8 cellular contexts compared by ENCODE assay signal in genomic region chr1:226001852-226002666, GRCh38. TPM values are rescaled to one million over a fixed set of nuclear protein-coding genes. Genes with fewer than 3 reads are reported as not detected.
DNase-seq lines count a peak whose midpoint lies in the region; ATAC-seq and TF ChIP-seq lines count a peak whose summit lies in the region.

No MANE protein-coding gene starts in this region.

- BruUV-seq in IMR-90 (replicated peaks; lab: Mats Ljungman, UMichigan): no TSS peak
- no TSS peak for BruUV-seq in Caco-2 (replicated peaks; lab: Mats Ljungman, UMichigan)

- peaks cover 3% of the 10 kb centered on the region; the same call in 1 of the 2 replicates for H4K20me1 ChIP-seq in IMR-90 (ENCODE audit: insufficient read depth, low read length)

- H3K27me3 Mint-ChIP-seq in activated naive CD8-positive, alpha-beta T cell treated with anti-CD3 and anti-CD28 coated beads, Interleukin-2, amount 50 U/mL, for 24 hours: no peaks in the 10 kb centered on the region
- no peaks in the 10 kb centered on the region for H3K27me3 Mint-ChIP-seq in Caco-2 (ENCODE audit: insufficient read depth, unreplicated experiment)

- CTCF ChIA-PET in IMR-90 (lab: Yijun Ruan, JAX): interaction anchor here (0.5 kb wide), 1 partner anchor 22 kb away, joined by 3 read pairs; no protein-coding TSS in a partner anchor
- CTCF ChIA-PET in Caco-2 (lab: Charles Lee): interaction anchor here (1.3 kb wide), 1 partner anchor 63 kb away, joined by 4 read pairs; no protein-coding TSS in a partner anchor

- H4K5ac ChIP-seq in IMR-90 (ENCODE audit: low read depth, low read length): no peak overlapping the region

- H3K27me3 ChIP-seq in IMR-90 (ENCODE audit: control insufficient read depth, insufficient read depth, low read length): no peaks in the 10 kb centered on the region
- H3K27me3 ChIP-seq in SJSA1 (replicated peaks): no peaks in the 10 kb centered on the region
- H3K27me3 ChIP-seq in right cardiac atrium (ENCODE audit: control insufficient read depth, insufficient read depth): no peaks in the 10 kb centered on the region
- H3K27me3 ChIP-seq in foreskin keratinocyte: no peaks in the 10 kb centered on the region
- no peaks in the 10 kb centered on the region for H3K27me3 ChIP-seq in Caco-2 (replicated peaks; ENCODE audit: control insufficient read depth, insufficient read depth, low read length)

- peaks cover 68% of the 10 kb centered on the region for H3K4me1 Mint-ChIP-seq in activated naive CD8-positive, alpha-beta T cell treated with anti-CD3 and anti-CD28 coated beads, Interleukin-2, amount 50 U/mL, for 24 hours
- H3K4me1 Mint-ChIP-seq in Caco-2 (ENCODE audit: low read depth, unreplicated experiment): peaks cover 6% of the 10 kb centered on the region

- H3K27ac Mint-ChIP-seq in activated naive CD8-positive, alpha-beta T cell treated with anti-CD3 and anti-CD28 coated beads, Interleukin-2, amount 50 U/mL, for 24 hours: peak overlapping the region; percentile 87
- no peak overlapping the region for H3K27ac Mint-ChIP-seq in Caco-2 (ENCODE audit: unreplicated experiment)

- in situ Hi-C loops in IMR-90 (cut with MboI; ENCODE audit: low sequenced_read_pairs): no loop called here

- no peak for TF ChIP-seq POLR2A in IMR-90 (IDR thresholded peaks at IDR 0.05; ENCODE audit: low read depth, low read length)

- dilution Hi-C loops in IMR-90 (cut with HindIII; ENCODE audit: low sequenced_read_pairs, unreplicated experiment): no loop called here

- H3K18ac ChIP-seq in IMR-90 (ENCODE audit: low read depth, low read length): no peak overlapping the region

- 0 out of 2 replicates have a peak overlapping the region, but pooled peaks have one; percentile 15 for H3K23ac ChIP-seq in IMR-90 (ENCODE audit: low read depth, low read length)

- H3K9me3 ChIP-seq in IMR-90 (ENCODE audit: control insufficient read depth, insufficient read depth, low read length) (no peaks in the 10 kb centered on the region), SJSA1 (replicated peaks) (no peaks in the 10 kb centered on the region), right cardiac atrium (ENCODE audit: control insufficient read depth, low read length) (no peaks in the 10 kb centered on the region), Caco-2 (no peaks in the 10 kb centered on the region)

- POLR2A ChIA-PET in IMR-90 (lab: Charles Lee; ENCODE audit: unreplicated experiment) (no interaction called here), Caco-2 (lab: Charles Lee) (no interaction called here)

- TF ChIP-seq RAD21 in IMR-90 (IDR thresholded peaks at IDR 0.05; ENCODE audit: low read length): no peak

- DNase-seq in IMR-90: no peak
- peak; percentile 71 to 72 for DNase-seq in SJSA1 (ENCODE audit: low read depth in 1 of 2, low spot score in 2 of 2)
- peak; percentile 67 for DNase-seq in activated naive CD8-positive, alpha-beta T cell treated with anti-CD3 and anti-CD28 coated beads, Interleukin-2, amount 50 U/mL, for 24 hours
- DNase-seq in right cardiac atrium: peak; percentile 67 to 70 (median 68)
- peak; percentile 14 to 37 (median 34) for DNase-seq in stimulated activated CD4-positive, alpha-beta T cell treated with anti-CD3 and anti-CD28 coated beads, Interleukin-12 subunit alpha, Interleukin-12 subunit beta, amount 100 ng/mL, for 48 hours (ENCODE audit: low read depth in 2 of 3, low spot score in 1 of 3)
- no peak for DNase-seq in foreskin keratinocyte
- DNase-seq in Caco-2: no peak

- no peak overlapping the region for H2BK120ac ChIP-seq in IMR-90 (ENCODE audit: low read depth, low read length)

- TF ChIP-seq CTCF in IMR-90 (conservative IDR thresholded peaks at IDR 0.05; ENCODE audit: low read depth, low read length): no peak
- no peak for TF ChIP-seq CTCF in foreskin keratinocyte (conservative IDR thresholded peaks at IDR 0.05)
- no peak for TF ChIP-seq CTCF in Caco-2 (IDR thresholded peaks at IDR 0.05; ENCODE audit: insufficient read depth in 1 of 2, low read depth in 1 of 2, low read length in 1 of 2, severe bottlenecking in 1 of 2, unreplicated experiment in 1 of 2)

- intact Hi-C loops in IMR-90 (cut with micrococcal nuclease): no loop called here
- intact Hi-C loops in right cardiac atrium (cut with DNase I): loop anchor here in 2 of 4 donors (2.0 to 5.0 kb wide), 2 partner anchors 60 to 61 kb away; partner anchors contain the start of gene H3-3A (in 2 of the 2)
- intact Hi-C loops in Caco-2 (cut with micrococcal nuclease; ENCODE audit: unreplicated experiment): no loop called here

- H2BK5ac ChIP-seq in IMR-90 (ENCODE audit: low read depth, low read length, poor library complexity, severe bottlenecking): no peak overlapping the region

- no peak overlapping the region for H4K8ac ChIP-seq in IMR-90 (ENCODE audit: low read depth in 2 of 2, low read length in 2 of 2)

- no peak overlapping the region for H3K9ac ChIP-seq in IMR-90 (ENCODE audit: low read depth, low read length)

- no peak overlapping the region for H3K4me3 ChIP-seq in IMR-90 (ENCODE audit: insufficient read depth, low read depth, low read length)
- peak overlapping the region; percentile 2; the same call in 1 of the 2 replicates for H3K4me3 ChIP-seq in SJSA1
- no peak overlapping the region for H3K4me3 ChIP-seq in right cardiac atrium (ENCODE audit: low read length)
- no peak overlapping the region for H3K4me3 ChIP-seq in Caco-2 (ENCODE audit: low read depth, low read length)

- no peak overlapping the region for H3K4me2 ChIP-seq in IMR-90 (ENCODE audit: low read depth, low read length)

- H3K9me3 Mint-ChIP-seq in activated naive CD8-positive, alpha-beta T cell treated with anti-CD3 and anti-CD28 coated beads, Interleukin-2, amount 50 U/mL, for 24 hours: no peaks in the 10 kb centered on the region
- H3K9me3 Mint-ChIP-seq in Caco-2 (ENCODE audit: unreplicated experiment): no peaks in the 10 kb centered on the region

- peak overlapping the region; percentile 59 for H3K4me3 Mint-ChIP-seq in activated naive CD8-positive, alpha-beta T cell treated with anti-CD3 and anti-CD28 coated beads, Interleukin-2, amount 50 U/mL, for 24 hours
- H3K4me3 Mint-ChIP-seq in Caco-2 (ENCODE audit: unreplicated experiment): no peak overlapping the region

- no peak overlapping the region for H2BK15ac ChIP-seq in IMR-90 (ENCODE audit: low read depth, low read length)

- H3K14ac ChIP-seq in IMR-90 (replicated peaks; ENCODE audit: low read depth, low read length): no peak overlapping the region

- ATAC-seq in GM18502 (IDR thresholded peaks at IDR 0.05; ENCODE audit: poor library complexity, unreplicated experiment): peak; percentile 25
- no peak for ATAC-seq in IMR-90 (ENCODE audit: low read depth)
- peak; percentile 36 for ATAC-seq in activated naive CD8-positive, alpha-beta T cell treated with anti-CD3 and anti-CD28 coated beads, Interleukin-2, amount 50 U/mL, for 24 hours
- peak; percentile 23 to 67 for ATAC-seq in right cardiac atrium
- ATAC-seq in foreskin keratinocyte: no peak

- peaks cover 5 to 18% of the 10 kb centered on the region in 2 experiments; a peak in 3 of 4 replicates for H3K79me1 ChIP-seq in IMR-90 (ENCODE audit: low read depth in 1 of 2, low read length in 2 of 2)

- no peak overlapping the region for H2BK20ac ChIP-seq in IMR-90 (ENCODE audit: low read depth, low read length)

- H3K36me3 ChIP-seq in IMR-90 (ENCODE audit: control insufficient read depth, insufficient read depth, low read length) (no peaks in the 10 kb centered on the region), SJSA1 (peaks cover 13% of the 10 kb centered on the region), Caco-2 (ENCODE audit: control insufficient read depth, insufficient read depth, low read length) (no peaks in the 10 kb centered on the region)

- no peak overlapping the region for H3K4ac ChIP-seq in IMR-90 (ENCODE audit: low read depth, low read length)

- no peak overlapping the region for H4K91ac ChIP-seq in IMR-90 (ENCODE audit: insufficient read depth, low read depth, low read length)

- no peak overlapping the region for H3K27ac ChIP-seq in IMR-90 (ENCODE audit: insufficient read depth, low read length)
- peak overlapping the region; percentile 85 for H3K27ac ChIP-seq in SJSA1
- peak overlapping the region; percentile 71 for H3K27ac ChIP-seq in right cardiac atrium (ENCODE audit: low read length)
- no peak overlapping the region for H3K27ac ChIP-seq in foreskin keratinocyte

- no peak overlapping the region for H2AK9ac ChIP-seq in IMR-90 (replicated peaks; ENCODE audit: low read depth, low read length, poor library complexity)

- H3K4me1 ChIP-seq in IMR-90 (ENCODE audit: control insufficient read depth, insufficient read depth, low read length) (peaks cover 4% of the 10 kb centered on the region; the same call in 1 of the 2 replicates), SJSA1 (replicated peaks) (peaks cover 38% of the 10 kb centered on the region), right cardiac atrium (ENCODE audit: control insufficient read depth, insufficient read depth, low read length) (peaks cover 2% of the 10 kb centered on the region), foreskin keratinocyte (peaks cover 8% of the 10 kb centered on the region), Caco-2 (peaks cover 17% of the 10 kb centered on the region)

- H3K9me1 ChIP-seq in IMR-90 (ENCODE audit: insufficient read depth, low read length): no peaks in the 10 kb centered on the region

- WGBS in IMR-90 (ENCODE audit: extremely low coverage in 2 of 2, insufficient read length in 1 of 2), 2 experiments: 54% methylated on average over 4 of the region's 9 CpGs; no CpG with 5 or more reads in 1 of the 2 experiments
- 35% methylated on average over 9 of the region's 9 CpGs for WGBS in right cardiac atrium

- no peak overlapping the region for H2AK5ac ChIP-seq in IMR-90 (ENCODE audit: low read depth, low read length)

- H2AFZ ChIP-seq in IMR-90 (replicated peaks; ENCODE audit: low read length, poor library complexity): peak overlapping the region; percentile 70

- H3K36me3 Mint-ChIP-seq in activated naive CD8-positive, alpha-beta T cell treated with anti-CD3 and anti-CD28 coated beads, Interleukin-2, amount 50 U/mL, for 24 hours (ENCODE audit: low read depth): peaks cover 9% of the 10 kb centered on the region
- peaks cover 13% of the 10 kb centered on the region for H3K36me3 Mint-ChIP-seq in Caco-2 (ENCODE audit: insufficient read depth, unreplicated experiment)

- no peak overlapping the region for H3K56ac ChIP-seq in IMR-90 (ENCODE audit: extremely low read depth, insufficient read depth, low read length)

TF ChIP-seq in IMR-90, 13 proteins besides CTCF, POLR2A, EP300 and RAD21 (continues in another document):
- TF ChIP-seq RFX5 (IDR thresholded peaks at IDR 0.05; ENCODE audit: low read depth, low read length) (no peak), BHLHE40 (IDR thresholded peaks at IDR 0.05; ENCODE audit: low read depth, low read length) (no peak), MXI1 (IDR thresholded peaks at IDR 0.05; ENCODE audit: borderline replicate concordance, low read depth, low read length) (no peak)

RNA-seq across cellular contexts. Expression of gene SDE2, which starts 2.9 kb away (rescaled TPM):
- total RNA-seq in IMR-90 (2012; rRNA removed) (14.7 and 29.4 TPM in 2 replicates), right cardiac atrium (10 to 100 TPM; 12.2 to 18.3 (median 12.7) TPM), foreskin keratinocyte (14.5 and 15.3 TPM in 2 replicates), Caco-2 (2022) (16.6 and 18.6 TPM in 2 replicates)
- polyA plus RNA-seq in IMR-90 (2012; rRNA removed) (7.2 and 8.5 TPM in 2 replicates), right cardiac atrium (9.4 TPM), foreskin keratinocyte (3.9 and 4.7 TPM in 2 replicates)
- polyA plus RNA-seq in IMR-90 (2012; cell fraction: cytosol; rRNA removed): 2.4 and 3.4 TPM in 2 replicates
- 2.5 and 11.2 TPM in 2 replicates for polyA plus RNA-seq in IMR-90 (2012; cell fraction: nucleus; rRNA removed; ENCODE audit: low replicate concordance)
- total RNA-seq in SJSA1 (2014; rRNA removed; shearing (Covaris generic)): 38.5 and 43.9 TPM in 2 replicates

Comparison
In these comparisons a context has a peak if more than half of its experiments do, and no peak if none do; other contexts are left out.
1. ATAC-seq: peak in GM18502 (single experiment), activated naive CD8-positive, alpha-beta T cell treated with anti-CD3 and anti-CD28 coated beads, Interleukin-2, amount 50 U/mL, for 24 hours (single experiment) and right cardiac atrium (2 of 2); none in IMR-90 (single experiment) and foreskin keratinocyte (single experiment).
2. DNase-seq: peak in SJSA1 (2 of 2), activated naive CD8-positive, alpha-beta T cell treated with anti-CD3 and anti-CD28 coated beads, Interleukin-2, amount 50 U/mL, for 24 hours (single experiment), right cardiac atrium (3 of 3) and stimulated activated CD4-positive, alpha-beta T cell treated with anti-CD3 and anti-CD28 coated beads, Interleukin-12 subunit alpha, Interleukin-12 subunit beta, amount 100 ng/mL, for 48 hours (3 of 3); none in IMR-90 (single experiment), foreskin keratinocyte (0 of 2) and Caco-2 (0 of 2).
3. H3K27ac ChIP-seq: peak in SJSA1 (single experiment) and right cardiac atrium (single experiment); none in IMR-90 (single experiment) and foreskin keratinocyte (single experiment).